Comparison of ENCODE assay signal across 8 cellular contexts in the genomic region with DNA sequence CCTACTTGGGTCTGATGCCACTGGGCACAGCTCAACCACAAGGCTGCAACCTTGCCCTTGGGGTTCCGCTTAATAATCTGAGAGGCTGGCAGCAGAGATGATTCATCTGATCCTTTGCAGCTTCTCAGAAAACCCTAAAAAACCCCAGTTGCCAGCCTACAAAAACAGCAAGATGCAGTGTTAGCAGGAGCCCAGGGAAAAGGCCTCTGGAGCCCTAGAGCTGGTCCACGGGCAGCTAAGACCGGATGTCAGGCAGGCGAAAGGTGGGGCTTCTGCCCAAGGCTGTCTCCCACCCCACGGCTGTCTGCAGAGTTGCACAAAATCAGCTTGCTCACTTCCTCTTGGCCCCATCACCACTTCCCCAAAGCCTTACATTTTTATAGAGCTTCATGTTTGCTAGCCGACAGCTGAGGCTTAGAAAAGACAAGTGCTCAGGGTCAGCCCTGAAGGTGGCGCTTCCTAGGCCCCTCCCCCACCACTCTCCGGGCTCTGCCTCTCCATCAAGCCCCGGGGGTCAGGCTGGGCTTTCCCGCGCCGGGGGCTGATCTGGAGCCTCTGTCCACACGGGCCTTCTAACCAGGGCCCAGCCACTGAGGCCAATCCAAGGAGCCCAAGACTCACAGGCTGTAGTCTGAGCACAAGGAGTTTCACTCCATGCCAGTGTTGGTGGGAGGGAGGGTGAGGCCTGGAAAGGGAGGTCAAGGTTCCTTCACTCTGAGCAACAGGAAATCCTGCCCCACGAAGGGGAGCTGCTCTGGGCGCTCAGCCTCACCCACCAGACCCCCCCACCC. TPM values are rescaled to one million over a fixed set of nuclear protein-coding genes. Genes with fewer than 3 reads are reported as not detected.
DNase-seq lines count a peak whose midpoint lies in the region; ATAC-seq and TF ChIP-seq lines count a peak whose summit lies in the region.

No MANE protein-coding gene starts in this region.

- H3K36me3 Mint-ChIP-seq in CD14-positive monocyte: peaks cover 0 to 2% of the 10 kb centered on the region in 2 donors

- no peaks in the 10 kb centered on the region for H3K9me2 ChIP-seq in SK-N-SH

- H3K4me1 Mint-ChIP-seq in CD14-positive monocyte: peaks cover 45% of the 10 kb centered on the region

- H3K36me3 ChIP-seq in SK-N-SH (replicated peaks in 1 of 2; ENCODE audit: control insufficient read depth in 1 of 2, insufficient read depth in 2 of 2, low read length in 1 of 2): no peaks in the 10 kb centered on the region
- no peaks in the 10 kb centered on the region for H3K36me3 ChIP-seq in adrenal gland (replicated peaks in 1 of 2)
- no peaks in the 10 kb centered on the region for H3K36me3 ChIP-seq in gastrocnemius medialis

- H3F3A ChIP-seq in SK-N-SH (replicated peaks; ENCODE audit: insufficient read depth): no peaks in the 10 kb centered on the region

- H3K9me3 ChIP-seq in SK-N-SH (no peaks in the 10 kb centered on the region), adrenal gland (replicated peaks in 1 of 3) (no peaks in the 10 kb centered on the region), gastrocnemius medialis (no peaks in the 10 kb centered on the region)

- peak; percentile 93 for DNase-seq in CD14-positive monocyte (ENCODE audit: low spot score)
- DNase-seq in SK-N-SH: peak; percentile 57
- DNase-seq in adrenal gland: peak; percentile 74 to 87 (median 82)
- peak; percentile 29 to 67 for DNase-seq in hippocampal formation (lab: John Stamatoyannopoulos, UW)
- DNase-seq in gastrocnemius medialis: peak; percentile 47 to 68
- no peak for DNase-seq in NCI-H1105 treated with DMSO at 0.1 percent for 48 hours (lab: John Stamatoyannopoulos, UW)

- in situ Hi-C loops in gastrocnemius medialis (cut with MboI; ENCODE audit: low sequenced_read_pairs in 4 of 4): loop anchor here (5.0 to 10.0 kb wide), 4 partner anchors 117 to 155 kb away; no protein-coding TSS in a partner anchor

- TF ChIP-seq EP300 in SK-N-SH (IDR thresholded peaks at IDR 0.05; ENCODE audit: borderline replicate concordance in 1 of 2, low read depth in 1 of 2, low read length in 1 of 2): no peak

- no peaks in the 10 kb centered on the region for H3K79me2 ChIP-seq in SK-N-SH (ENCODE audit: insufficient read depth)

- H3K4me1 ChIP-seq in SK-N-SH (ENCODE audit: control insufficient read depth in 1 of 2, insufficient read depth in 2 of 2, low read depth in 1 of 2, low read length in 1 of 2) (peaks cover 8 to 9% of the 10 kb centered on the region in 2 experiments; a peak in 2 of 4 replicates), adrenal gland (replicated peaks in 1 of 2) (peaks cover 29 to 42% of the 10 kb centered on the region in 2 donors), gastrocnemius medialis (peaks cover 17 to 35% of the 10 kb centered on the region in 2 donors)

- peak; percentile 52 for ATAC-seq in GM19455 (IDR thresholded peaks at IDR 0.05; ENCODE audit: unreplicated experiment)
- peak; percentile 40 for ATAC-seq in HG03565 (IDR thresholded peaks at IDR 0.05; ENCODE audit: unreplicated experiment)
- ATAC-seq in gastrocnemius medialis: peak; percentile 78 to 86

- WGBS in SK-N-SH (ENCODE audit: low lambda C conversion rate): 64% methylated on average over 11 of the region's 15 CpGs
- 0 to 4% (median 3%) methylated on average over 9 to 15 of the region's 15 CpGs for WGBS in adrenal gland, 4 donors

- H3K4me2 ChIP-seq in SK-N-SH: peak overlapping the region; percentile 61

- H3K27me3 ChIP-seq in SK-N-SH (ENCODE audit: insufficient read depth): no peaks in the 10 kb centered on the region; the same call in 1 of the 2 replicates
- H3K27me3 ChIP-seq in adrenal gland: no peaks in the 10 kb centered on the region
- no peaks in the 10 kb centered on the region for H3K27me3 ChIP-seq in gastrocnemius medialis

- TF ChIP-seq CTCF in CD14-positive monocyte (IDR thresholded peaks at IDR 0.05) (no peak), SK-N-SH (IDR thresholded peaks at IDR 0.05) (no peak), adrenal gland (IDR thresholded peaks at IDR 0.05) (no peak), gastrocnemius medialis (IDR thresholded peaks at IDR 0.05 in 4 of 5, conservative IDR thresholded peaks at IDR 0.05 in 1 of 5) (no peak)

- no peak for TF ChIP-seq RAD21 in SK-N-SH (IDR thresholded peaks at IDR 0.05; ENCODE audit: low read length)

- peak overlapping the region; percentile 56; the same call in 1 of the 2 replicates for H3K9ac ChIP-seq in SK-N-SH

- H3K4me3 Mint-ChIP-seq in CD14-positive monocyte: peak overlapping the region; percentile 49 to 69

- intact Hi-C loops in CD14-positive monocyte (cut with micrococcal nuclease) (loop anchor here (2.0 to 10.0 kb wide), 5 partner anchors 35 to 227 kb away; a partner anchor contains a TSS), adrenal gland (cut with DNase I) (loop anchor here (5.0 to 10.0 kb wide), 2 partner anchors 150 to 247 kb away; a partner anchor contains a TSS), gastrocnemius medialis (cut with DNase I; ENCODE audit: low total_unique reads) (loop anchor here (1.0 to 2.0 kb wide), 3 partner anchors 25 to 262 kb away; no protein-coding TSS in a partner anchor)

- H3K9me3 Mint-ChIP-seq in CD14-positive monocyte: no peaks in the 10 kb centered on the region

- no peaks in the 10 kb centered on the region for H3K27me3 Mint-ChIP-seq in CD14-positive monocyte (ENCODE audit: low read depth in 3 of 3)

- peak overlapping the region; percentile 92 for H2AFZ ChIP-seq in SK-N-SH (ENCODE audit: low read depth)

- no peaks in the 10 kb centered on the region for H4K20me1 ChIP-seq in SK-N-SH (ENCODE audit: insufficient read depth)

- peak overlapping the region; percentile 89 to 99 (median 99) for H3K27ac Mint-ChIP-seq in CD14-positive monocyte

- TF ChIP-seq POLR2A in adrenal gland (IDR thresholded peaks at IDR 0.05) (peak in 1 of 2 donors; percentile 18), gastrocnemius medialis (IDR thresholded peaks at IDR 0.05) (peak in 1 of 2 donors; percentile 10)

- CTCF ChIA-PET in SK-N-SH (lab: Yijun Ruan, JAX): interaction anchor here (0.6 to 5.3 kb wide), 67 partner anchors 10 to 939 kb away, joined by 3 to 64 read pairs (median 5); a partner anchor contains a TSS

- peak overlapping the region; percentile 24 to 42; a peak in 2 of 4 replicates for H3K4me3 ChIP-seq in SK-N-SH (ENCODE audit: low read depth in 2 of 2, low read length in 1 of 2)
- H3K4me3 ChIP-seq in adrenal gland: peak overlapping the region in 1 of 4 donors; percentile 42
- H3K4me3 ChIP-seq in gastrocnemius medialis: peak overlapping the region; percentile 47 to 55 (median 48)

- H3K27ac ChIP-seq in SK-N-SH (ENCODE audit: low read depth in 2 of 2, low read length in 1 of 2) (peak overlapping the region; percentile 56 to 73; a peak in 3 of 4 replicates), adrenal gland (peak overlapping the region; percentile 71 to 99 (median 96)), gastrocnemius medialis (peak overlapping the region; percentile 85 to 92 (median 90))

- POLR2A ChIA-PET in SK-N-SH (lab: Yijun Ruan, JAX): interaction anchor here (0.9 kb wide), 1 partner anchor 231 kb away, joined by 3 read pairs; no protein-coding TSS in a partner anchor

TF ChIP-seq in SK-N-SH, 30 proteins besides CTCF, POLR2A, EP300 and RAD21 (continues in another document):
- TF ChIP-seq MEF2A (IDR thresholded peaks at IDR 0.05; ENCODE audit: borderline replicate concordance, low read depth) (no peak), JUND (IDR thresholded peaks at IDR 0.05) (no peak), FOXJ3 (CRISPR knock-in tag; IDR thresholded peaks at IDR 0.05) (no peak), ELF1 (IDR thresholded peaks at IDR 0.05) (no peak), MXI1 (IDR thresholded peaks at IDR 0.05; ENCODE audit: low read depth, low read length) (no peak)
- TF ChIP-seq, protein P1, sequence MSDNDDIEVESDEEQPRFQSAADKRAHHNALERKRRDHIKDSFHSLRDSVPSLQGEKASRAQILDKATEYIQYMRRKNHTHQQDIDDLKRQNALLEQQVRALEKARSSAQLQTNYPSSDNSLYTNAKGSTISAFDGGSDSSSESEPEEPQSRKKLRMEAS (IDR thresholded peaks at IDR 0.05; ENCODE audit: low read depth): no peak

RNA-seq across cellular contexts. Expression of a gene that starts 4.2 kb away (rescaled TPM):
- polyA plus RNA-seq in CD14-positive monocyte (1 to 10 TPM; 1.1 to 2.7 TPM), SK-N-SH (2012; rRNA removed) (not detected in 2 replicates), adrenal gland (10 to 100 TPM in 2 of 3 donors, 1 to 10 TPM in 1; 9.6 to 15.6 (median 10.1) TPM)
- not detected in 2 replicates for polyA plus RNA-seq in SK-N-SH (2012; cell fraction: cytosol; rRNA removed)
- not detected in 2 replicates for polyA plus RNA-seq in SK-N-SH (2012; cell fraction: nucleus; rRNA removed)
- total RNA-seq in adrenal gland (10 to 100 TPM in 7 of 8 donors, 1 to 10 TPM in 1; 7.5 to 51.0 (median 21.1) TPM), gastrocnemius medialis (1 to 10 TPM; 1.0 to 4.1 (median 2.1) TPM)

RNA-seq across cellular contexts. Expression of a gene that starts 4.2 kb away (rescaled TPM):
- polyA plus RNA-seq in CD14-positive monocyte: 1 to 10 TPM; 2.1 to 3.1 TPM
- not detected in 2 replicates for polyA plus RNA-seq in SK-N-SH (2012; rRNA removed)
- polyA plus RNA-seq in SK-N-SH (2012; cell fraction: cytosol; rRNA removed): not detected in 2 replicates
- polyA plus RNA-seq in SK-N-SH (2012; cell fraction: nucleus; rRNA removed): not detected in 2 replicates
- total RNA-seq in adrenal gland: 10 to 100 TPM; 15.9 to 53.1 (median 26.3) TPM
- polyA plus RNA-seq in adrenal gland: 10 to 100 TPM; 15.8 to 53.8 (median 24.1) TPM
- total RNA-seq in gastrocnemius medialis: under 1 TPM in 3 of 4 donors, not detected in 1; 0.51 to 0.67 (median 0.55) TPM

RNA-seq across cellular contexts. Expression of a gene that starts 33.8 kb away (rescaled TPM):
- polyA plus RNA-seq in CD14-positive monocyte: 100 to 1,000 TPM; 630 to 744 TPM
- 0.13 and 0.16 TPM in 2 replicates for polyA plus RNA-seq in SK-N-SH (2012; rRNA removed)
- 0.04 and 0.08 TPM in 2 replicates for polyA plus RNA-seq in SK-N-SH (2012; cell fraction: cytosol; rRNA removed)
- 1.3 and 1.4 TPM in 2 replicates for polyA plus RNA-seq in SK-N-SH (2012; cell fraction: nucleus; rRNA removed)
- 10 to 100 TPM in 7 of 8 donors, 1 to 10 TPM in 1; 5.0 to 59.9 (median 33.6) TPM for total RNA-seq in adrenal gland
- polyA plus RNA-seq in adrenal gland: 10 to 100 TPM; 45.7 to 54.1 (median 52.9) TPM
- total RNA-seq in gastrocnemius medialis: 1 to 10 TPM; 1.9 to 7.8 (median 6.9) TPM

RNA-seq across cellular contexts. Expression of a gene that starts 58.3 kb away (rescaled TPM):
- polyA plus RNA-seq in CD14-positive monocyte (100 to 1,000 TPM; 557 to 597 TPM), SK-N-SH (2012; rRNA removed) (177 and 216 TPM in 2 replicates), adrenal gland (100 to 1,000 TPM; 103 to 834 (median 147) TPM)
- 270 and 316 TPM in 2 replicates for polyA plus RNA-seq in SK-N-SH (2012; cell fraction: cytosol; rRNA removed)
- polyA plus RNA-seq in SK-N-SH (2012; cell fraction: nucleus; rRNA removed): 52.8 and 96.8 TPM in 2 replicates
- total RNA-seq in adrenal gland (100 to 1,000 TPM; 154 to 319 (median 245) TPM), gastrocnemius medialis (100 to 1,000 TPM; 232 to 350 (median 266) TPM)

RNA-seq across cellular contexts. Expression of a gene that starts 58.5 kb away (rescaled TPM):
- 10 to 100 TPM; 26.4 to 28.1 TPM for polyA plus RNA-seq in CD14-positive monocyte
- 97.1 and 131 TPM in 2 replicates for polyA plus RNA-seq in SK-N-SH (2012; rRNA removed)
- polyA plus RNA-seq in SK-N-SH (2012; cell fraction: cytosol; rRNA removed): 76.2 and 101 TPM in 2 replicates
- 203 and 254 TPM in 2 replicates for polyA plus RNA-seq in SK-N-SH (2012; cell fraction: nucleus; rRNA removed)
- 10 to 100 TPM; 20.6 to 40.1 (median 28.3) TPM for total RNA-seq in adrenal gland
- polyA plus RNA-seq in adrenal gland: 10 to 100 TPM; 19.8 to 47.2 (median 24.0) TPM
- 10 to 100 TPM; 53.3 to 59.2 (median 56.7) TPM for total RNA-seq in gastrocnemius medialis

Comparison
In these comparisons a context has a peak if more than half of its experiments do, and no peak if none do; other contexts are left out.
1. RNA of a gene that starts 4.2 kb away (polyA plus RNA-seq): 15.8 to 53.8 TPM in adrenal gland; 2.1 to 3.1 TPM in CD14-positive monocyte and not detected in SK-N-SH; every median in the first group is over 4 times any median in the second.
2. RNA of a gene that starts 33.8 kb away (polyA plus RNA-seq): 630 to 744 TPM in CD14-positive monocyte and 45.7 to 54.1 TPM in adrenal gland; 0.04 to 1.4 TPM in SK-N-SH; every median in the first group is over 10 times any median in the second.
3. Peak in every context shown above with its lines, with median percentiles within 50 percentile points of each other: ATAC-seq and H3K27ac ChIP-seq.